ENCODE assay signal across 25 cellular contexts in the genomic region with DNA sequence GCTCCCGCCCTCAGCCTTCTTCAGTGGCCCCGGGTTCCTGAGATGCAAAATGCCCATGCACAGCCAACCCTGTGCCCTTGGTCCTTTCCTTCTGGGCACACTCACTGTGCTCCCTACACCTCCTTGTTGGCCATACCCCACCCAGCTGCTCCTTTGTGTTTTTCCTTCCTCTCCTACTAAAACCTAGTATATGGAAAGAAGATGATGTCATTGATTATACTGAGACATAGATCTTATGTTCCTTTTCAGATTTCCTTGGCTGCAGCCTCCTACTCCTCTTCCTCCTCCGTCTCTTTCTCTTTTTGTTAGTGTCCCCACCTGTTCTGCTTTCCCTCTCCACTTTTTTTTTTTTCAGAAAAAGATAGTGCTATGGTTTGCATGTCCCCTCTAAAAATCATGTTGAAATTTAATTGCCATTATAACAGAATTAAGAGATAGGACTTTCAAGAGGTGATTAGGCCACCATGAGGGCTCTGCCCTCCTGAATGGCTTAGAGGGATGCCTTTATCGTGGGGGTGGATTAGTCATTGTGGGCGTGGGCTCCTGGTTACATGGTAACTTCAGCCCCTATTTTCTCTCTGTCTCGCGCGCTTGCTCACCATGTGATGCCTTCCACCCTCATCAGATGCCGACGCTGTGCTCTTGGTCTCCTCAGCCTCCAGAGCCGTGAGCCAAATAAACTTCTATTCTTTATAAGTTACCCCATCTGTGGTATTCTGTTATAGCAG.
DNase-seq lines count a peak whose midpoint lies in the region; ATAC-seq, FAIRE-seq and TF ChIP-seq lines count a peak whose summit lies in the region.
"Had no signal": no experiment of that assay in that cellular context is flagged by ENCODE, and none has a peak within 500 bp of the region (broad histone marks: within the 10 kb centered on the region; RNA-seq: fewer than 3 reads in every experiment).

No MANE protein-coding gene starts in this region.

- CTCF ChIA-PET in GM12878 (lab: Yijun Ruan, JAX), result no interaction called here

- H3K36me3 ChIP-seq in GM12878 (ENCODE audit: control insufficient read depth in 2 of 2, insufficient read depth in 2 of 2, low read length in 1 of 2) (no peaks in the 10 kb centered on the region), neuronal stem cell (replicated peaks in 1 of 2; ENCODE audit: control insufficient read depth in 2 of 2, insufficient read depth in 2 of 2, low read length in 2 of 2) (no peaks in the 10 kb centered on the region)

- H3K4me1 ChIP-seq in GM12878 (ENCODE audit: control insufficient read depth, insufficient read depth, low read length) (peaks cover 13% of the 10 kb centered on the region), neuronal stem cell (ENCODE audit: control insufficient read depth in 2 of 2, insufficient read depth in 1 of 2, low read depth in 1 of 2, low read length in 2 of 2) (peaks cover 0 to 5% of the 10 kb centered on the region in 2 donors)

- no peak overlapping the region for H3K18ac ChIP-seq in neuronal stem cell (ENCODE audit: low read length)

- H3K9ac ChIP-seq in GM12878 (ENCODE audit: control insufficient read depth, insufficient read depth, low read length) (no peak overlapping the region), neuronal stem cell (ENCODE audit: low read depth, low read length, poor library complexity) (no peak overlapping the region)
- H3K9ac ChIP-seq: GM23248, KMS-11 had no signal

- POLR2A ChIA-PET in GM12878 (lab: Charles Lee), result no interaction called here

- no peak overlapping the region for H4K8ac ChIP-seq in neuronal stem cell (ENCODE audit: low read depth, low read length)

- H3K4me2 ChIP-seq in GM12878 (ENCODE audit: control insufficient read depth, insufficient read depth) (no peak overlapping the region), neuronal stem cell (ENCODE audit: insufficient read depth, low read length, poor library complexity, severe bottlenecking) (no peak overlapping the region)

- H4K20me1 ChIP-seq in GM12878 (ENCODE audit: control insufficient read depth, insufficient read depth), result no peaks in the 10 kb centered on the region

- TF ChIP-seq POLR2A in GM12878 (IDR thresholded peaks at IDR 0.05; ENCODE audit: low read depth, low read length), result no peak

- H3K79me1 ChIP-seq in neuronal stem cell (ENCODE audit: low read depth, low read length), result no peaks in the 10 kb centered on the region

- DNase-seq in NCI-H82 (lab: John Stamatoyannopoulos, UW), result peak; percentile 1
- no peak for DNase-seq in NCI-H82 treated with DMSO at 0.1 percent for 48 hours (lab: John Stamatoyannopoulos, UW; ENCODE audit: unreplicated experiment)
- no peak for DNase-seq in GM19239 (ENCODE audit: insufficient read length, low spot score)
- no peak for DNase-seq in GM12878 (ENCODE audit: low read depth, low spot score)
- DNase-seq in neuronal stem cell (ENCODE audit: low spot score), result no peak
- DNase-seq: ACHN; C1 segment of cervical spinal cord; CD8-positive, alpha-beta memory T cell; DMS53; GM23248; H9; MV-4-11; NCI-H1694 treated with DMSO at 0.1 percent for 48 hours; NCI-H2081 treated with DMSO at 0.1 percent for 48 hours; NCI-H2171 treated with DMSO at 0.1 percent for 48 hours; NCI-H524 treated with DMSO at 0.1 percent for 48 hours; OCI-M1; Right ventricle myocardium superior had no signal

- no peak overlapping the region for H3K4me3 ChIP-seq in GM12878
- H3K4me3 ChIP-seq in neuronal stem cell (ENCODE audit: low read length in 2 of 2), result no peak overlapping the region
- H3K4me3 ChIP-seq: GM23248 had no signal

- no peak overlapping the region for H2AK5ac ChIP-seq in neuronal stem cell (ENCODE audit: low read depth, low read length)

- H2BK120ac ChIP-seq in neuronal stem cell (ENCODE audit: low read depth, low read length), result no peak overlapping the region

- in situ Hi-C loops in GM12878 (cut with MboI), result no loop called here

- 70% methylated on average over 11 of the region's 11 CpGs for WGBS in GM12878 (ENCODE audit: insufficient coverage, insufficient replicate concordance, low lambda C conversion rate, missing lambda C conversion rate)
- WGBS in neuronal stem cell (ENCODE audit: extremely low coverage in 2 of 2, insufficient read length in 2 of 2, insufficient replicate concordance in 1 of 2), 2 donors, result no CpG with 5 or more reads among the region's 11 CpGs

- no peak overlapping the region for H3K23ac ChIP-seq in neuronal stem cell (ENCODE audit: low read depth, low read length, poor library complexity)

- BruUV-seq in GM12878 (replicated peaks; lab: Mats Ljungman, UMichigan), result no TSS peak

- peak; percentile 18 for FAIRE-seq in GM19239 (lab: Jason Lieb, UNC)
- no peak for FAIRE-seq in GM12878 (lab: Jason Lieb, UNC)
- FAIRE-seq: D721Med, RCC 7860 had no signal

- no peak overlapping the region for H3K27ac ChIP-seq in GM12878 (ENCODE audit: control insufficient read depth, insufficient read depth)
- H3K27ac ChIP-seq in neuronal stem cell (replicated peaks; ENCODE audit: low read length), result no peak overlapping the region
- H3K27ac ChIP-seq: 22Rv1, GM23248 had no signal

- no peak for TF ChIP-seq CTCF in GM12878 (IDR thresholded peaks at IDR 0.05 in 2 of 3, conservative IDR thresholded peaks at IDR 0.05 in 1 of 3; ENCODE audit: control insufficient read depth in 2 of 3, extremely low read depth in 1 of 3, insufficient read depth in 1 of 3, low read depth in 3 of 3, low read length in 3 of 3)

- TF ChIP-seq RAD21 in GM12878 (IDR thresholded peaks at IDR 0.05; ENCODE audit: insufficient read depth, low read depth, low read length), result no peak

- H3K27me3 ChIP-seq in GM12878 (replicated peaks in 1 of 2; ENCODE audit: control insufficient read depth in 2 of 2, insufficient read depth in 2 of 2, low read length in 1 of 2), result no peaks in the 10 kb centered on the region
- no peaks in the 10 kb centered on the region for H3K27me3 ChIP-seq in neuronal stem cell (ENCODE audit: control insufficient read depth in 3 of 3, insufficient read depth in 3 of 3, low read depth in 1 of 3, low read length in 3 of 3)

- peaks cover 3% of the 10 kb centered on the region; the same call in 2 of the 3 replicates for H3K9me3 ChIP-seq in GM12878 (replicated peaks; ENCODE audit: control insufficient read depth, insufficient read depth, low read length)
- no peaks in the 10 kb centered on the region for H3K9me3 ChIP-seq in neuronal stem cell (replicated peaks in 1 of 2; ENCODE audit: control insufficient read depth in 2 of 2, insufficient read depth in 1 of 2, low read depth in 1 of 2, low read length in 2 of 2)

- RAD21 ChIA-PET in GM12878 (lab: Charles Lee; ENCODE audit: unreplicated experiment), result no interaction called here

- H2AFZ ChIP-seq in GM12878 (ENCODE audit: control insufficient read depth, low read depth, low read length) (no peak overlapping the region), neuronal stem cell (ENCODE audit: low read length) (no peak overlapping the region)
- H2AFZ ChIP-seq: GM23248 had no signal

- no peak overlapping the region for H2BK12ac ChIP-seq in neuronal stem cell (ENCODE audit: low read length)

- H2BK5ac ChIP-seq in neuronal stem cell (ENCODE audit: low read length), result no peak overlapping the region

- H3K14ac ChIP-seq in neuronal stem cell (ENCODE audit: low read length), result no peak overlapping the region

- intact Hi-C loops in GM12878 (cut with micrococcal nuclease; ENCODE audit: unreplicated experiment), result no loop called here

- peak overlapping the region; percentile 41 for H2BK15ac ChIP-seq in neuronal stem cell (ENCODE audit: low read length)

- no peaks in the 10 kb centered on the region for H3K79me2 ChIP-seq in GM12878 (ENCODE audit: control insufficient read depth, insufficient read depth, low read length)

- H4K91ac ChIP-seq in neuronal stem cell (ENCODE audit: low read depth, low read length, poor library complexity), result no peak overlapping the region

- SMC1A ChIA-PET in GM12878 (lab: Charles Lee; ENCODE audit: uncharacterized antibody, unreplicated experiment), result no interaction called here

- no peak overlapping the region for H3K4ac ChIP-seq in neuronal stem cell (ENCODE audit: low read length)

- no peak for ATAC-seq in GM12878
- ATAC-seq in HG02973 (IDR thresholded peaks at IDR 0.05; ENCODE audit: unreplicated experiment), result no peak
- ATAC-seq in GM18870 (IDR thresholded peaks at IDR 0.05; ENCODE audit: unreplicated experiment), result no peak
- no peak for ATAC-seq in HG03025 (IDR thresholded peaks at IDR 0.05; ENCODE audit: low FRiP score, unreplicated experiment)

- TF ChIP-seq EP300 in GM12878 (IDR thresholded peaks at IDR 0.05; ENCODE audit: borderline replicate concordance in 1 of 2, control insufficient read depth in 1 of 2, low read depth in 2 of 2, low read length in 2 of 2), result no peak

TF ChIP-seq in GM12878, 131 proteins besides CTCF, POLR2A, EP300 and RAD21:
- TF ChIP-seq SRF (IDR thresholded peaks at IDR 0.05; ENCODE audit: low read depth in 2 of 2, low read length in 2 of 2) (no peak), TAF1 (IDR thresholded peaks at IDR 0.05; ENCODE audit: borderline replicate concordance, low read depth, low read length) (no peak), ATF7 (IDR thresholded peaks at IDR 0.05; ENCODE audit: low read depth) (peak; percentile 60; the same call in 1 of the 2 replicates)
